In the genomic region with DNA sequence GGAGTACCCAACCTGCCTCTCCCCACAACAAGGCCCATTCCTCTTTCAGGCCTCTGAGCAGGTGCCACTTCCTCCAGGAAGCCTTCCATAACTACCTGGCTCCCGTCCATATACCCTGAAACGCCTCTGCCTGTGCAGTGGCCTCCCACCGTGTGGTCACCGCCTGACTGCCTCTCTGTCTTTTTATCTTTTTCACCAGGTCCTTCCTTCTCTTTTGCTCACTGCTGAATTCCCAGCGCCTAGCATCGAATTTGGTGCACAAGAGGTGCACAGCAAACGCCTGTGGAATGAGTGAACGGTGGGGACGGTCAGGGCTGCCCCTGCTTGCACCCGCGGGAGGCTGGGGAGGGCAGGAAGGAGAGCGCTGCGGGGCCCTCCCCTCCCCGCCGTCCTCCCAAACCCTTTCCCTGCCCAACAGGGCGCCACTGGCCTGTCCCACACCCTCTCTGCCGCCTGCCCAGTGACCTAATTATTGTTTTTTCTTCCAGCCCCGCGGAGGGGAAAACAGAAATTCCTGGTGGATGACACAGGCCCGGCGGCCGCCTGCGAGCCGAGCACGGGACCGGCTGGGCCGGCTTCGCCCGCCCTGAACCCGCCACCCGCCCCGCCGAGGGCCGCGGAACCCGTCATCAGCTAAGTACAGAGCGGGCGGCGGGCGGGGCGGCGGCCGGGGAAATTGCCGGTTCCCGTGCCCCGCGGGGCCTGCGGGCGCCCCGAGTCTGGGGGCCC, we compare ENCODE assay signal across 1 cellular context.
TF ChIP-seq lines count a peak whose summit lies in the region.

No MANE protein-coding gene starts in this region.

TF ChIP-seq in K562, 482 proteins besides CTCF, POLR2A, EP300 and RAD21 (continued from another document and continues in another):
- TF ChIP-seq, protein P1, sequence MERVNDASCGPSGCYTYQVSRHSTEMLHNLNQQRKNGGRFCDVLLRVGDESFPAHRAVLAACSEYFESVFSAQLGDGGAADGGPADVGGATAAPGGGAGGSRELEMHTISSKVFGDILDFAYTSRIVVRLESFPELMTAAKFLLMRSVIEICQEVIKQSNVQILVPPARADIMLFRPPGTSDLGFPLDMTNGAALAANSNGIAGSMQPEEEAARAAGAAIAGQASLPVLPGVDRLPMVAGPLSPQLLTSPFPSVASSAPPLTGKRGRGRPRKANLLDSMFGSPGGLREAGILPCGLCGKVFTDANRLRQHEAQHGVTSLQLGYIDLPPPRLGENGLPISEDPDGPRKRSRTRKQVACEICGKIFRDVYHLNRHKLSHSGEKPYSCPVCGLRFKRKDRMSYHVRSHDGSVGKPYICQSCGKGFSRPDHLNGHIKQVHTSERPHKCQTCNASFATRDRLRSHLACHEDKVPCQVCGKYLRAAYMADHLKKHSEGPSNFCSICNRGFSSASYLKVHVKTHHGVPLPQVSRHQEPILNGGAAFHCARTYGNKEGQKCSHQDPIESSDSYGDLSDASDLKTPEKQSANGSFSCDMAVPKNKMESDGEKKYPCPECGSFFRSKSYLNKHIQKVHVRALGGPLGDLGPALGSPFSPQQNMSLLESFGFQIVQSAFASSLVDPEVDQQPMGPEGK (CRISPR knock-in tag; IDR thresholded peaks at IDR 0.05; ENCODE audit: borderline replicate concordance): no peak
- TF ChIP-seq, protein P2, sequence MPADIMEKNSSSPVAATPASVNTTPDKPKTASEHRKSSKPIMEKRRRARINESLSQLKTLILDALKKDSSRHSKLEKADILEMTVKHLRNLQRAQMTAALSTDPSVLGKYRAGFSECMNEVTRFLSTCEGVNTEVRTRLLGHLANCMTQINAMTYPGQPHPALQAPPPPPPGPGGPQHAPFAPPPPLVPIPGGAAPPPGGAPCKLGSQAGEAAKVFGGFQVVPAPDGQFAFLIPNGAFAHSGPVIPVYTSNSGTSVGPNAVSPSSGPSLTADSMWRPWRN (IDR thresholded peaks at IDR 0.05; ENCODE audit: low read depth): no peak
- TF ChIP-seq BRF1 (IDR thresholded peaks at IDR 0.05; ENCODE audit: borderline replicate concordance, extremely low read depth, insufficient read length): no peak
- TF ChIP-seq, protein P3, sequence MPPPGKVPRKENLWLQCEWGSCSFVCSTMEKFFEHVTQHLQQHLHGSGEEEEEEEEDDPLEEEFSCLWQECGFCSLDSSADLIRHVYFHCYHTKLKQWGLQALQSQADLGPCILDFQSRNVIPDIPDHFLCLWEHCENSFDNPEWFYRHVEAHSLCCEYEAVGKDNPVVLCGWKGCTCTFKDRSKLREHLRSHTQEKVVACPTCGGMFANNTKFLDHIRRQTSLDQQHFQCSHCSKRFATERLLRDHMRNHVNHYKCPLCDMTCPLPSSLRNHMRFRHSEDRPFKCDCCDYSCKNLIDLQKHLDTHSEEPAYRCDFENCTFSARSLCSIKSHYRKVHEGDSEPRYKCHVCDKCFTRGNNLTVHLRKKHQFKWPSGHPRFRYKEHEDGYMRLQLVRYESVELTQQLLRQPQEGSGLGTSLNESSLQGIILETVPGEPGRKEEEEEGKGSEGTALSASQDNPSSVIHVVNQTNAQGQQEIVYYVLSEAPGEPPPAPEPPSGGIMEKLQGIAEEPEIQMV (tag; conservative IDR thresholded peaks at IDR 0.05; ENCODE audit: low read depth): no peak
- TF ChIP-seq ZNF324 (CRISPR knock-in tag; IDR thresholded peaks at IDR 0.05): no peak
- TF ChIP-seq ETV5 (CRISPR knock-in tag; IDR thresholded peaks at IDR 0.05; ENCODE audit: low read depth): no peak
- TF ChIP-seq, protein P4, sequence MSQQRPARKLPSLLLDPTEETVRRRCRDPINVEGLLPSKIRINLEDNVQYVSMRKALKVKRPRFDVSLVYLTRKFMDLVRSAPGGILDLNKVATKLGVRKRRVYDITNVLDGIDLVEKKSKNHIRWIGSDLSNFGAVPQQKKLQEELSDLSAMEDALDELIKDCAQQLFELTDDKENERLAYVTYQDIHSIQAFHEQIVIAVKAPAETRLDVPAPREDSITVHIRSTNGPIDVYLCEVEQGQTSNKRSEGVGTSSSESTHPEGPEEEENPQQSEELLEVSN (IDR thresholded peaks at IDR 0.05; ENCODE audit: borderline replicate concordance in 1 of 2, extremely low read depth in 1 of 2, insufficient read depth in 1 of 2, insufficient read length in 1 of 2, low read depth in 1 of 2, low read length in 1 of 2, poor library complexity in 1 of 2, severe bottlenecking in 1 of 2): peak in 1 of 2 experiments; percentile 57
- TF ChIP-seq MYNN (IDR thresholded peaks at IDR 0.05): no peak
- TF ChIP-seq MYNN (CRISPR knock-in tag; IDR thresholded peaks at IDR 0.05): no peak
- TF ChIP-seq DIDO1 (tag; IDR thresholded peaks at IDR 0.05; ENCODE audit: low read depth): no peak
- peak; percentile 39; the same call in 1 of the 2 replicates for TF ChIP-seq PHF8 (IDR thresholded peaks at IDR 0.05; ENCODE audit: borderline replicate concordance, low read length)
- no peak for TF ChIP-seq RBBP5 (IDR thresholded peaks at IDR 0.05; ENCODE audit: borderline replicate concordance, insufficient read depth, low read length, poor library complexity, severe bottlenecking)
- TF ChIP-seq JUNB (CRISPR knock-in tag; conservative IDR thresholded peaks at IDR 0.05): no peak
- no peak for TF ChIP-seq TSC22D4 (tag; IDR thresholded peaks at IDR 0.05)
- no peak for TF ChIP-seq RBM22 (IDR thresholded peaks at IDR 0.05; ENCODE audit: low read depth, low read length, poor library complexity, severe bottlenecking)
- TF ChIP-seq PTTG1 (tag; IDR thresholded peaks at IDR 0.05; ENCODE audit: low read depth): no peak
- no peak for TF ChIP-seq TRIM24 (IDR thresholded peaks at IDR 0.05)
- TF ChIP-seq HLTF (IDR thresholded peaks at IDR 0.05): 0 out of 2 replicates have a peak, but pooled peaks have one; percentile 35
- TF ChIP-seq, protein P5, sequence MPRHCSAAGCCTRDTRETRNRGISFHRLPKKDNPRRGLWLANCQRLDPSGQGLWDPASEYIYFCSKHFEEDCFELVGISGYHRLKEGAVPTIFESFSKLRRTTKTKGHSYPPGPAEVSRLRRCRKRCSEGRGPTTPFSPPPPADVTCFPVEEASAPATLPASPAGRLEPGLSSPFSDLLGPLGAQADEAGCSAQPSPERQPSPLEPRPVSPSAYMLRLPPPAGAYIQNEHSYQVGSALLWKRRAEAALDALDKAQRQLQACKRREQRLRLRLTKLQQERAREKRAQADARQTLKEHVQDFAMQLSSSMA (CRISPR knock-in tag; IDR thresholded peaks at IDR 0.05): no peak
- no peak for TF ChIP-seq E2F3 (CRISPR knock-in tag; IDR thresholded peaks at IDR 0.05)
- TF ChIP-seq U2AF1 (optimal IDR thresholded peaks at IDR 0.05; ENCODE audit: low read depth, low read length): no peak
- TF ChIP-seq, protein P6, sequence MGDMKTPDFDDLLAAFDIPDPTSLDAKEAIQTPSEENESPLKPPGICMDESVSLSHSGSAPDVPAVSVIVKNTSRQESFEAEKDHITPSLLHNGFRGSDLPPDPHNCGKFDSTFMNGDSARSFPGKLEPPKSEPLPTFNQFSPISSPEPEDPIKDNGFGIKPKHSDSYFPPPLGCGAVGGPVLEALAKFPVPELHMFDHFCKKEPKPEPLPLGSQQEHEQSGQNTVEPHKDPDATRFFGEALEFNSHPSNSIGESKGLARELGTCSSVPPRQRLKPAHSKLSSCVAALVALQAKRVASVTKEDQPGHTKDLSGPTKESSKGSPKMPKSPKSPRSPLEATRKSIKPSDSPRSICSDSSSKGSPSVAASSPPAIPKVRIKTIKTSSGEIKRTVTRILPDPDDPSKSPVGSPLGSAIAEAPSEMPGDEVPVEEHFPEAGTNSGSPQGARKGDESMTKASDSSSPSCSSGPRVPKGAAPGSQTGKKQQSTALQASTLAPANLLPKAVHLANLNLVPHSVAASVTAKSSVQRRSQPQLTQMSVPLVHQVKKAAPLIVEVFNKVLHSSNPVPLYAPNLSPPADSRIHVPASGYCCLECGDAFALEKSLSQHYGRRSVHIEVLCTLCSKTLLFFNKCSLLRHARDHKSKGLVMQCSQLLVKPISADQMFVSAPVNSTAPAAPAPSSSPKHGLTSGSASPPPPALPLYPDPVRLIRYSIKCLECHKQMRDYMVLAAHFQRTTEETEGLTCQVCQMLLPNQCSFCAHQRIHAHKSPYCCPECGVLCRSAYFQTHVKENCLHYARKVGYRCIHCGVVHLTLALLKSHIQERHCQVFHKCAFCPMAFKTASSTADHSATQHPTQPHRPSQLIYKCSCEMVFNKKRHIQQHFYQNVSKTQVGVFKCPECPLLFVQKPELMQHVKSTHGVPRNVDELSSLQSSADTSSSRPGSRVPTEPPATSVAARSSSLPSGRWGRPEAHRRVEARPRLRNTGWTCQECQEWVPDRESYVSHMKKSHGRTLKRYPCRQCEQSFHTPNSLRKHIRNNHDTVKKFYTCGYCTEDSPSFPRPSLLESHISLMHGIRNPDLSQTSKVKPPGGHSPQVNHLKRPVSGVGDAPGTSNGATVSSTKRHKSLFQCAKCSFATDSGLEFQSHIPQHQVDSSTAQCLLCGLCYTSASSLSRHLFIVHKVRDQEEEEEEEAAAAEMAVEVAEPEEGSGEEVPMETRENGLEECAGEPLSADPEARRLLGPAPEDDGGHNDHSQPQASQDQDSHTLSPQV (IDR thresholded peaks at IDR 0.05): no peak
- TF ChIP-seq NELFE (IDR thresholded peaks at IDR 0.05; ENCODE audit: insufficient read depth, insufficient read length): no peak
- no peak for TF ChIP-seq GTF2A2 (tag; IDR thresholded peaks at IDR 0.05)
- TF ChIP-seq POLR2B (IDR thresholded peaks at IDR 0.05; ENCODE audit: low read depth, partially characterized antibody): no peak
- TF ChIP-seq CSDE1 (IDR thresholded peaks at IDR 0.05): no peak
- no peak for TF ChIP-seq ZNF551 (CRISPR knock-in tag; IDR thresholded peaks at IDR 0.05)
- TF ChIP-seq JUND (IDR thresholded peaks at IDR 0.05; ENCODE audit: borderline replicate concordance, low read depth, low read length): peak; percentile 7; the same call in 1 of the 2 replicates
- TF ChIP-seq JUND (tag; IDR thresholded peaks at IDR 0.05; ENCODE audit: borderline replicate concordance, low read depth, low read length): 0 out of 3 replicates have a peak, but pooled peaks have one; percentile 11
- TF ChIP-seq MCM2 (IDR thresholded peaks at IDR 0.05; ENCODE audit: low read depth): no peak
- TF ChIP-seq, protein P7, sequence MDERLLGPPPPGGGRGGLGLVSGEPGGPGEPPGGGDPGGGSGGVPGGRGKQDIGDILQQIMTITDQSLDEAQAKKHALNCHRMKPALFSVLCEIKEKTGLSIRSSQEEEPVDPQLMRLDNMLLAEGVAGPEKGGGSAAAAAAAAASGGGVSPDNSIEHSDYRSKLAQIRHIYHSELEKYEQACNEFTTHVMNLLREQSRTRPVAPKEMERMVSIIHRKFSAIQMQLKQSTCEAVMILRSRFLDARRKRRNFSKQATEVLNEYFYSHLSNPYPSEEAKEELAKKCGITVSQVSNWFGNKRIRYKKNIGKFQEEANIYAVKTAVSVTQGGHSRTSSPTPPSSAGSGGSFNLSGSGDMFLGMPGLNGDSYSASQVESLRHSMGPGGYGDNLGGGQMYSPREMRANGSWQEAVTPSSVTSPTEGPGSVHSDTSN (CRISPR knock-in tag; IDR thresholded peaks at IDR 0.05; ENCODE audit: low read depth): no peak
- TF ChIP-seq, protein P7 (tag; conservative IDR thresholded peaks at IDR 0.05; ENCODE audit: low read depth): no peak
- no peak for TF ChIP-seq HNRNPL (IDR thresholded peaks at IDR 0.05; ENCODE audit: low read depth, low read length)
- no peak for TF ChIP-seq ZNF780A (CRISPR knock-in tag; IDR thresholded peaks at IDR 0.05)
- no peak for TF ChIP-seq HDAC8 (tag; IDR thresholded peaks at IDR 0.05)
- no peak for TF ChIP-seq POLR3A (IDR thresholded peaks at IDR 0.05; ENCODE audit: borderline replicate concordance, extremely low read depth, insufficient read depth, insufficient read length)
- TF ChIP-seq, protein P8, sequence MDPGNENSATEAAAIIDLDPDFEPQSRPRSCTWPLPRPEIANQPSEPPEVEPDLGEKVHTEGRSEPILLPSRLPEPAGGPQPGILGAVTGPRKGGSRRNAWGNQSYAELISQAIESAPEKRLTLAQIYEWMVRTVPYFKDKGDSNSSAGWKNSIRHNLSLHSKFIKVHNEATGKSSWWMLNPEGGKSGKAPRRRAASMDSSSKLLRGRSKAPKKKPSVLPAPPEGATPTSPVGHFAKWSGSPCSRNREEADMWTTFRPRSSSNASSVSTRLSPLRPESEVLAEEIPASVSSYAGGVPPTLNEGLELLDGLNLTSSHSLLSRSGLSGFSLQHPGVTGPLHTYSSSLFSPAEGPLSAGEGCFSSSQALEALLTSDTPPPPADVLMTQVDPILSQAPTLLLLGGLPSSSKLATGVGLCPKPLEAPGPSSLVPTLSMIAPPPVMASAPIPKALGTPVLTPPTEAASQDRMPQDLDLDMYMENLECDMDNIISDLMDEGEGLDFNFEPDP (CRISPR knock-in tag; IDR thresholded peaks at IDR 0.05): no peak
- no peak; a peak in 1 of 4 replicates for TF ChIP-seq FOXK2 (conservative IDR thresholded peaks at IDR 0.05 in 1 of 2, IDR thresholded peaks at IDR 0.05 in 1 of 2; ENCODE audit: low read depth in 2 of 2)
- TF ChIP-seq NONO (IDR thresholded peaks at IDR 0.05; ENCODE audit: low read depth in 2 of 2, low read length in 1 of 2): no peak
- 0 out of 2 replicates have a peak, but pooled peaks have one; percentile 14 for TF ChIP-seq ETV1 (tag; conservative IDR thresholded peaks at IDR 0.05; ENCODE audit: low read depth)
- TF ChIP-seq NCOR1 (IDR thresholded peaks at IDR 0.05): no peak
- TF ChIP-seq MTF1 (CRISPR knock-in tag; IDR thresholded peaks at IDR 0.05; ENCODE audit: borderline replicate concordance): no peak
- no peak for TF ChIP-seq HOXB6 (CRISPR knock-in tag; IDR thresholded peaks at IDR 0.05; ENCODE audit: borderline replicate concordance)
- TF ChIP-seq ZNF316 (IDR thresholded peaks at IDR 0.05): no peak
- no peak for TF ChIP-seq BDP1 (IDR thresholded peaks at IDR 0.05; ENCODE audit: insufficient read depth, insufficient read length)
- TF ChIP-seq, protein P9, sequence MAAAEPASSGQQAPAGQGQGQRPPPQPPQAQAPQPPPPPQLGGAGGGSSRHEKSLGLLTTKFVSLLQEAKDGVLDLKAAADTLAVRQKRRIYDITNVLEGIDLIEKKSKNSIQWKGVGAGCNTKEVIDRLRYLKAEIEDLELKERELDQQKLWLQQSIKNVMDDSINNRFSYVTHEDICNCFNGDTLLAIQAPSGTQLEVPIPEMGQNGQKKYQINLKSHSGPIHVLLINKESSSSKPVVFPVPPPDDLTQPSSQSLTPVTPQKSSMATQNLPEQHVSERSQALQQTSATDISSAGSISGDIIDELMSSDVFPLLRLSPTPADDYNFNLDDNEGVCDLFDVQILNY (CRISPR knock-in tag; IDR thresholded peaks at IDR 0.05): no peak
- no peak for TF ChIP-seq MCM7 (IDR thresholded peaks at IDR 0.05)
